In genomic region chr20:36065427-36065998, GRCh38 we compare ENCODE assay signal across 10 cellular contexts.
DNase-seq lines count a peak whose midpoint lies in the region; ATAC-seq, FAIRE-seq and TF ChIP-seq lines count a peak whose summit lies in the region.
"Had no signal": no experiment of that assay in that cellular context is flagged by ENCODE, and none has a peak within 500 bp of the region (broad histone marks: within the 10 kb centered on the region; RNA-seq: fewer than 3 reads in every experiment).

No MANE protein-coding gene starts in this region.

- no peak overlapping the region; a peak in 1 of 4 replicates for H3K4me3 ChIP-seq in SK-N-SH (ENCODE audit: low read depth in 2 of 2, low read length in 1 of 2)
- H3K4me3 ChIP-seq in astrocyte (ENCODE audit: insufficient read depth, low read depth, low read length), result peak overlapping the region; percentile 57
- peak overlapping the region in 2 of 3 experiments; percentile 62 to 83; a peak in 5 of 6 replicates for H3K4me3 ChIP-seq in HepG2 (replicated peaks in 1 of 3; ENCODE audit: insufficient read depth in 1 of 3, low read depth in 2 of 3, low read length in 3 of 3)
- peak overlapping the region in 4 of 5 donors; percentile 60 to 71 (median 67) for H3K4me3 ChIP-seq in subcutaneous abdominal adipose tissue (ENCODE audit: low read depth in 1 of 5, low read length in 5 of 5)

- H2AFZ ChIP-seq in SK-N-SH (ENCODE audit: low read depth) (no peak overlapping the region), astrocyte (ENCODE audit: low read depth, low read length) (peak overlapping the region; percentile 100), HepG2 (ENCODE audit: low read length) (no peak overlapping the region)

- TF ChIP-seq RAD21 in SK-N-SH (IDR thresholded peaks at IDR 0.05; ENCODE audit: low read length) (no peak), HepG2 (CRISPR knock-in tag; IDR thresholded peaks at IDR 0.05) (no peak)

- TF ChIP-seq EP300 in SK-N-SH (IDR thresholded peaks at IDR 0.05; ENCODE audit: borderline replicate concordance in 1 of 2, low read depth in 1 of 2, low read length in 1 of 2) (no peak), HepG2 (IDR thresholded peaks at IDR 0.05; ENCODE audit: low read depth in 2 of 2, low read length in 2 of 2) (no peak), HepG2 (CRISPR knock-in tag; IDR thresholded peaks at IDR 0.05; ENCODE audit: borderline replicate concordance) (no peak)

- peaks cover 3% of the 10 kb centered on the region for H3K27me3 Mint-ChIP-seq in astrocyte (ENCODE audit: low read depth, unreplicated experiment)

- no TSS peak for BruUV-seq in HepG2 (replicated peaks; lab: Mats Ljungman, UMichigan)

- no peaks in the 10 kb centered on the region for H3K36me3 Mint-ChIP-seq in astrocyte (ENCODE audit: low read depth, unreplicated experiment)

- H3K9ac ChIP-seq in SK-N-SH (no peak overlapping the region), astrocyte (ENCODE audit: low read length) (peak overlapping the region; percentile 73), HepG2 (ENCODE audit: insufficient read depth, low read depth, low read length) (peak overlapping the region; percentile 61; the same call in 1 of the 2 replicates), subcutaneous abdominal adipose tissue (ENCODE audit: low read length in 5 of 5) (peak overlapping the region; percentile 56 to 82 (median 73))

- POLR2A ChIA-PET in SK-N-SH (lab: Yijun Ruan, JAX) (interaction anchor here (0.9 to 1.3 kb wide), 2 partner anchors 15 to 16 kb away, joined by 3 to 6 read pairs; no protein-coding TSS in a partner anchor), HepG2 (lab: Yijun Ruan, JAX) (interaction anchor here (1.1 to 2.2 kb wide), 8 partner anchors 9 to 118 kb away, joined by 4 to 13 read pairs (median 5); partner anchors contain the start of gene SCAND1), GM10248 (lab: Yijun Ruan, JAX) (interaction anchor here (1.4 kb wide), 1 partner anchor 21 kb away, joined by 5 read pairs; no protein-coding TSS in a partner anchor)

- peak overlapping the region; percentile 85 for H3K27ac Mint-ChIP-seq in astrocyte (ENCODE audit: unreplicated experiment)

- WGBS in SK-N-SH (ENCODE audit: low lambda C conversion rate), result 88% methylated on average over 8 of the region's 24 CpGs
- WGBS in HepG2 (ENCODE audit: low lambda C conversion rate), result 69% methylated on average over 15 of the region's 24 CpGs

- peaks cover 2% of the 10 kb centered on the region for H3K9me3 Mint-ChIP-seq in astrocyte (ENCODE audit: unreplicated experiment)

- no peaks in the 10 kb centered on the region for H3K27me3 ChIP-seq in SK-N-SH (ENCODE audit: insufficient read depth)
- H3K27me3 ChIP-seq in astrocyte (ENCODE audit: insufficient read depth, low read length), result peaks cover 4% of the 10 kb centered on the region
- H3K27me3 ChIP-seq in HepG2 (ENCODE audit: control insufficient read depth in 1 of 2, insufficient read depth in 2 of 2, low read length in 2 of 2), result peaks cover 0 to 4% of the 10 kb centered on the region in 2 experiments; a peak in 2 of 5 replicates
- no peaks in the 10 kb centered on the region for H3K27me3 ChIP-seq in subcutaneous abdominal adipose tissue (ENCODE audit: control insufficient read depth in 5 of 5, insufficient read depth in 4 of 5, low read length in 5 of 5)

- H4K20me1 ChIP-seq in SK-N-SH (ENCODE audit: insufficient read depth), result no peaks in the 10 kb centered on the region
- no peaks in the 10 kb centered on the region for H4K20me1 ChIP-seq in astrocyte (ENCODE audit: insufficient read depth, low read length)
- H4K20me1 ChIP-seq in HepG2 (ENCODE audit: insufficient read depth, low read length), result no peaks in the 10 kb centered on the region

- H3K36me3 ChIP-seq in SK-N-SH (replicated peaks in 1 of 2; ENCODE audit: control insufficient read depth in 1 of 2, insufficient read depth in 2 of 2, low read length in 1 of 2) (no peaks in the 10 kb centered on the region), astrocyte (ENCODE audit: insufficient read depth, low read length) (no peaks in the 10 kb centered on the region), HepG2 (replicated peaks in 1 of 2; ENCODE audit: control insufficient read depth in 1 of 2, insufficient read depth in 2 of 2, low read length in 2 of 2) (no peaks in the 10 kb centered on the region), subcutaneous abdominal adipose tissue (ENCODE audit: control insufficient read depth in 5 of 5, insufficient read depth in 5 of 5, low read length in 5 of 5) (no peaks in the 10 kb centered on the region)

- intact Hi-C loops in HepG2 (cut with micrococcal nuclease; ENCODE audit: unreplicated experiment), result no loop called here

- H3K27ac ChIP-seq in SK-N-SH (ENCODE audit: low read depth in 2 of 2, low read length in 1 of 2) (peak overlapping the region; percentile 57 to 82; a peak in 3 of 4 replicates), astrocyte (ENCODE audit: low read depth, low read length) (no peak overlapping the region), HepG2 (ENCODE audit: extremely low read length, insufficient read depth, low read length) (no peak overlapping the region), subcutaneous abdominal adipose tissue (ENCODE audit: low read depth, low read length) (peak overlapping the region; percentile 94)

- no peaks in the 10 kb centered on the region for H3K9me2 ChIP-seq in SK-N-SH

- CTCF ChIA-PET in SK-N-SH (lab: Yijun Ruan, JAX), result interaction anchor here (1.0 to 1.8 kb wide), 3 partner anchors 73 to 137 kb away, joined by 3 to 7 read pairs (median 6); no protein-coding TSS in a partner anchor
- CTCF ChIA-PET in HepG2 (lab: Yijun Ruan, JAX; ENCODE audit: low intra/inter-chr PET ratio, low total read pairs), result no interaction called here
- CTCF ChIA-PET in GM10248 (lab: Yijun Ruan, JAX), result interaction anchor here (0.7 to 3.1 kb wide), 9 partner anchors 9 to 111 kb away, joined by 3 to 16 read pairs (median 4); partner anchors contain the start of gene SCAND1

- H3K4me1 ChIP-seq in SK-N-SH (ENCODE audit: control insufficient read depth in 1 of 2, insufficient read depth in 2 of 2, low read depth in 1 of 2, low read length in 1 of 2) (peaks cover 0 to 15% of the 10 kb centered on the region in 2 experiments; a peak in 1 of 4 replicates), astrocyte (ENCODE audit: insufficient read depth, low read length) (peaks cover 6% of the 10 kb centered on the region), HepG2 (ENCODE audit: insufficient read depth, low read length) (peaks cover 54% of the 10 kb centered on the region), subcutaneous abdominal adipose tissue (ENCODE audit: control insufficient read depth in 5 of 5, insufficient read depth in 5 of 5, low read length in 5 of 5) (peaks cover 0 to 38% (median 29%) of the 10 kb centered on the region in 5 donors)

- in situ Hi-C loops in HepG2 (cut with HindIII; ENCODE audit: extremely low pct_ligation_motif_present, low pct_unique_long_range_greater_than_20kb), result no loop called here

- no peak for TF ChIP-seq POLR2A in HepG2 (IDR thresholded peaks at IDR 0.05; ENCODE audit: insufficient read depth in 1 of 2, low read depth in 2 of 2, low read length in 2 of 2)

- peaks cover 7% of the 10 kb centered on the region for H3K4me1 Mint-ChIP-seq in astrocyte (ENCODE audit: low read depth, unreplicated experiment)

- H3K79me2 ChIP-seq in SK-N-SH (ENCODE audit: insufficient read depth) (no peaks in the 10 kb centered on the region), astrocyte (ENCODE audit: insufficient read depth, low read length) (no peaks in the 10 kb centered on the region), HepG2 (ENCODE audit: insufficient read depth, low read length) (no peaks in the 10 kb centered on the region)

- no peak for FAIRE-seq in astrocyte (lab: Jason Lieb, UNC)
- no peak for FAIRE-seq in HepG2 (lab: Jason Lieb, UNC)
- FAIRE-seq in urothelium cell line (lab: Jason Lieb, UNC), result no peak
- FAIRE-seq: A204.1 had no signal

- H3K4me3 Mint-ChIP-seq in astrocyte (ENCODE audit: unreplicated experiment), result no peak overlapping the region

- ATAC-seq in SK-N-SH treated with all-trans-retinoic acid at 6 μM for 48 hours (no peak), HepG2 (no peak), HG03159 (IDR thresholded peaks at IDR 0.05; ENCODE audit: unreplicated experiment) (no peak)

- DNase-seq in SK-N-SH (no peak), astrocyte (ENCODE audit: low read depth) (no peak), HepG2 (ENCODE audit: low spot score) (no peak), GM10248 (ENCODE audit: extremely low spot score) (no peak), urothelium cell line (ENCODE audit: low spot score) (no peak)
- DNase-seq: stimulated activated CD4-positive, alpha-beta T cell treated with anti-CD3 and anti-CD28 coated beads, Interleukin-2, amount 100 ng/mL, for 24 hours had no signal

- H3K9me3 ChIP-seq in SK-N-SH, result no peaks in the 10 kb centered on the region; the same call in 1 of the 2 replicates
- no peaks in the 10 kb centered on the region for H3K9me3 ChIP-seq in astrocyte (ENCODE audit: insufficient read depth, low read depth, low read length)
- no peaks in the 10 kb centered on the region for H3K9me3 ChIP-seq in HepG2 (ENCODE audit: low read length)
- H3K9me3 ChIP-seq in subcutaneous abdominal adipose tissue (ENCODE audit: control insufficient read depth in 5 of 5, low read length in 5 of 5), result no peaks in the 10 kb centered on the region

- peaks cover 9% of the 10 kb centered on the region for H3F3A ChIP-seq in SK-N-SH (replicated peaks; ENCODE audit: insufficient read depth)

- H3K4me2 ChIP-seq in SK-N-SH (peak overlapping the region; percentile 86; the same call in 1 of the 2 replicates), astrocyte (ENCODE audit: low read length) (peak overlapping the region; percentile 92), HepG2 (ENCODE audit: low read depth, low read length) (peak overlapping the region; percentile 91)

- TF ChIP-seq CTCF in SK-N-SH (IDR thresholded peaks at IDR 0.05) (no peak), astrocyte (IDR thresholded peaks at IDR 0.05; ENCODE audit: insufficient read depth, low read depth, low read length) (no peak), HepG2 (CRISPR knock-in tag; IDR thresholded peaks at IDR 0.05) (no peak), GM10248 (IDR thresholded peaks at IDR 0.05; ENCODE audit: control extremely low read depth, extremely low read depth, low read depth, missing control alignments) (no peak)

TF ChIP-seq in HepG2, 621 proteins besides CTCF, POLR2A, EP300 and RAD21 (continues in another document):
- TF ChIP-seq ZNF780A (CRISPR knock-in tag; IDR thresholded peaks at IDR 0.05) (peak; percentile 78; the same call in 1 of the 2 replicates), ZNF761 (CRISPR knock-in tag; conservative IDR thresholded peaks at IDR 0.05) (no peak), ZNF768 (CRISPR knock-in tag; IDR thresholded peaks at IDR 0.05) (peak; percentile 30; the same call in 1 of the 2 replicates), ZNF784 (CRISPR knock-in tag; IDR thresholded peaks at IDR 0.05; ENCODE audit: borderline replicate concordance) (no peak), HOXA7 (CRISPR knock-in tag; IDR thresholded peaks at IDR 0.05) (0 out of 2 replicates have a peak, but pooled peaks have one; percentile 39)

Comparison
In these comparisons a context has a peak if more than half of its experiments do, and no peak if none do; other contexts are left out.
1. H3K27ac ChIP-seq: peak in SK-N-SH (2 of 2) and subcutaneous abdominal adipose tissue (single experiment); none in astrocyte (single experiment) and HepG2 (single experiment).
2. H3K4me3 ChIP-seq: peak in astrocyte (single experiment), HepG2 (2 of 3) and subcutaneous abdominal adipose tissue (4 of 5); none in SK-N-SH (0 of 2).
3. Of the 25 proteins assayed by ChIP-seq in both HepG2 and SK-N-SH: peak only in HepG2: RXRA; only in SK-N-SH: FOXJ3; in both: none; in neither: 23.
4. Peak in every context shown above with its lines, with median percentiles within 50 percentile points of each other: H3K4me2 ChIP-seq.